In genomic region chr1:36224537-36225297, GRCh38 we compare ENCODE assay signal across 8 cellular contexts. TPM values are rescaled to one million over a fixed set of nuclear protein-coding genes. Genes with fewer than 3 reads are reported as not detected.
DNase-seq lines count a peak whose midpoint lies in the region; ATAC-seq and TF ChIP-seq lines count a peak whose summit lies in the region.

No MANE protein-coding gene starts in this region.

- no peaks in the 10 kb centered on the region for H3K9me3 Mint-ChIP-seq in natural killer cell

- TF ChIP-seq CTCF in WERI-Rb-1 (IDR thresholded peaks at IDR 0.05; ENCODE audit: low read depth, low read length) (no peak), esophagus squamous epithelium (IDR thresholded peaks at IDR 0.05) (peak in 5 of 6 experiments; percentile 30 to 69 (median 42)), natural killer cell (IDR thresholded peaks at IDR 0.05) (no peak)

- H3K36me3 ChIP-seq in WERI-Rb-1, result peaks cover 37% of the 10 kb centered on the region
- peaks cover 0 to 38% (median 4%) of the 10 kb centered on the region in 3 donors for H3K36me3 ChIP-seq in esophagus squamous epithelium

- H3K27ac ChIP-seq in WERI-Rb-1 (peak overlapping the region; percentile 91), esophagus squamous epithelium (peak overlapping the region; percentile 96 to 99 (median 98))

- H3K27me3 Mint-ChIP-seq in natural killer cell (ENCODE audit: low read depth in 2 of 2), result no peaks in the 10 kb centered on the region

- WGBS in esophagus squamous epithelium, 2 donors, result 0 to 1% methylated on average over 28 of the region's 29 CpGs

- peak overlapping the region; percentile 98 for H3K4me3 Mint-ChIP-seq in natural killer cell

- intact Hi-C loops in esophagus squamous epithelium (cut with DNase I), result no loop called here
- intact Hi-C loops in natural killer cell (cut with micrococcal nuclease), result loop anchor here (1.0 to 10.0 kb wide), 4 partner anchors 37 to 163 kb away; partner anchors contain the start of genes STK40 and TRAPPC3
- intact Hi-C loops in posterior cingulate gyrus (cut with DNase I), result loop anchor here (1.0 to 10.0 kb wide), 2 partner anchors 60 to 75 kb away; partner anchors contain the start of gene TRAPPC3

- H3K27ac Mint-ChIP-seq in natural killer cell, result peak overlapping the region; percentile 99 to 100

- no peak for TF ChIP-seq POLR2A in esophagus squamous epithelium (IDR thresholded peaks at IDR 0.05)

- peaks cover 6 to 52% (median 25%) of the 10 kb centered on the region in 3 donors for H3K4me1 ChIP-seq in esophagus squamous epithelium

- H3K27me3 ChIP-seq in WERI-Rb-1 (ENCODE audit: insufficient read depth, low read depth, severe bottlenecking) (no peaks in the 10 kb centered on the region), esophagus squamous epithelium (no peaks in the 10 kb centered on the region)

- ATAC-seq in GM19328 (IDR thresholded peaks at IDR 0.05; ENCODE audit: unreplicated experiment), result peak; percentile 43
- ATAC-seq in HG03342 (IDR thresholded peaks at IDR 0.05; ENCODE audit: unreplicated experiment), result peak; percentile 44
- peak; percentile 53 to 71 (median 55) for ATAC-seq in natural killer cell

- peak overlapping the region; percentile 87 for H3K4me3 ChIP-seq in WERI-Rb-1 (ENCODE audit: low read depth, low read length)
- peak overlapping the region; percentile 67 to 97 (median 78) for H3K4me3 ChIP-seq in esophagus squamous epithelium

- peaks cover 38 to 44% of the 10 kb centered on the region in 2 donors for H3K4me1 Mint-ChIP-seq in natural killer cell

- no peaks in the 10 kb centered on the region for H3K36me3 Mint-ChIP-seq in natural killer cell

- DNase-seq in D341Med (ENCODE audit: low spot score), result peak; percentile 83
- peak; percentile 85 for DNase-seq in NCI-H2196 (lab: John Stamatoyannopoulos, UW; ENCODE audit: unreplicated experiment)
- DNase-seq in WERI-Rb-1, result peak; percentile 82
- no peak for DNase-seq in esophagus squamous epithelium (lab: John Stamatoyannopoulos, UW)
- DNase-seq in natural killer cell, result no peak
- no peak for DNase-seq in posterior cingulate gyrus

- no peaks in the 10 kb centered on the region for H3K9me3 ChIP-seq in WERI-Rb-1 (ENCODE audit: severe bottlenecking)
- no peaks in the 10 kb centered on the region for H3K9me3 ChIP-seq in esophagus squamous epithelium

RNA-seq across cellular contexts. Expression of gene THRAP3, which starts 0.5 kb away (rescaled TPM):
- total RNA-seq in esophagus squamous epithelium, result 10 to 100 TPM; 56.5 to 83.5 (median 73.6) TPM
- total RNA-seq in natural killer cell, result 100 to 1,000 TPM in 1 of 3 donors, 10 to 100 TPM in 2; 88.6 to 110 (median 97.4) TPM

Comparison
In these comparisons a context has a peak if more than half of its experiments do, and no peak if none do; other contexts are left out.
1. DNase-seq: peak in D341Med (single experiment), NCI-H2196 (single experiment) and WERI-Rb-1 (single experiment); none in esophagus squamous epithelium (single experiment), natural killer cell (single experiment) and posterior cingulate gyrus (0 of 10).
2. CTCF ChIP-seq: peak in esophagus squamous epithelium (5 of 6); none in WERI-Rb-1 (single experiment) and natural killer cell (single experiment).
3. Peak in every context shown above with its lines, with median percentiles within 50 percentile points of each other: ATAC-seq.